ENCODE assay signal across 25 cellular contexts in genomic region chr3:108054935-108055334, GRCh38.
"Had no signal": no experiment of that assay in that cellular context is flagged by ENCODE, and none has a peak within 500 bp of the region (broad histone marks: within the 10 kb centered on the region; RNA-seq: fewer than 3 reads in every experiment).

No MANE protein-coding gene starts in this region.

- H3K4me1 Mint-ChIP-seq: endodermal cell, nephron progenitor cell had no signal

- ATAC-seq: activated naive CD4-positive, alpha-beta T cell treated with anti-CD3 and anti-CD28 coated beads, Interleukin-2, amount 50 U/mL, for 72 hours; heart right ventricle; left lung; right cardiac atrium had no signal

- H3K27me3 ChIP-seq: breast epithelium, heart right ventricle, left lung, tibial artery had no signal

- H3K36me3 ChIP-seq: breast epithelium had no signal

- H3K27ac ChIP-seq: breast epithelium, epithelial cell of prostate, heart right ventricle, left lung, parathyroid adenoma, tibial artery had no signal

- H3K27me3 Mint-ChIP-seq: stimulated activated naive CD8-positive, alpha-beta T cell treated with anti-CD3 and anti-CD28 coated beads, Interleukin-15, Interleukin-2, amounts not matched to agents 100 ng/mL and 50 ng/mL, for 24 hours had no signal

- H2AFZ ChIP-seq: parathyroid adenoma had no signal

- H3K27ac Mint-ChIP-seq: activated T-helper 1 cell treated with anti-CD3 and anti-CD28 coated beads, Interleukin-12 subunit alpha, Interleukin-12 subunit beta, Interleukin-2, Interleukin-4 antibody, amounts not matched to agents 30 ng/mL and 10 ng/mL and 1 ng/mL, durations not matched to agents 14 hours and 24 hours and 36 hours; endodermal cell; nephron progenitor cell; T-helper 1 cell treated with Interleukin-12 subunit alpha and Interleukin-12 subunit beta and Interleukin-4 antibody, amounts not matched to agents 30 μg/mL and 1 μg/mL, for 36 hours had no signal

- H3K9me3 Mint-ChIP-seq: activated naive CD4-positive, alpha-beta T cell treated with anti-CD3 and anti-CD28 coated beads, Interleukin-2, amount 50 U/mL, for 72 hours; activated T-helper 1 cell treated with anti-CD3 and anti-CD28 coated beads, Interleukin-12 subunit alpha, Interleukin-12 subunit beta, Interleukin-2, Interleukin-4 antibody, amounts not matched to agents 30 ng/mL and 10 ng/mL and 1 ng/mL, durations not matched to agents 14 hours and 24 hours and 36 hours; endodermal cell; nephron progenitor cell; stimulated activated naive CD8-positive, alpha-beta T cell treated with anti-CD3 and anti-CD28 coated beads, Interleukin-15, Interleukin-2, amounts not matched to agents 100 ng/mL and 50 ng/mL, for 24 hours; T-helper 1 cell treated with Interleukin-12 subunit alpha and Interleukin-12 subunit beta and Interleukin-4 antibody, amounts not matched to agents 30 μg/mL and 1 μg/mL, for 36 hours had no signal

- H3K9ac ChIP-seq: parathyroid adenoma had no signal

- H3K4me3 Mint-ChIP-seq: activated T-helper 1 cell treated with anti-CD3 and anti-CD28 coated beads, Interleukin-12 subunit alpha, Interleukin-12 subunit beta, Interleukin-2, Interleukin-4 antibody, amounts not matched to agents 30 ng/mL and 10 ng/mL and 1 ng/mL, durations not matched to agents 14 hours and 24 hours and 36 hours; endodermal cell; nephron progenitor cell; stimulated activated naive CD8-positive, alpha-beta T cell treated with anti-CD3 and anti-CD28 coated beads, Interleukin-15, Interleukin-2, amounts not matched to agents 100 ng/mL and 50 ng/mL, for 24 hours; T-helper 1 cell treated with Interleukin-12 subunit alpha and Interleukin-12 subunit beta and Interleukin-4 antibody, amounts not matched to agents 30 μg/mL and 1 μg/mL, for 36 hours had no signal

- H3K4me3 ChIP-seq: breast epithelium, heart right ventricle, left lung, lung, tibial artery had no signal

- H3K79me2 ChIP-seq: parathyroid adenoma had no signal

- H3K4me1 ChIP-seq: breast epithelium, parathyroid adenoma had no signal

- H3K9me3 ChIP-seq: breast epithelium, heart right ventricle, left lung, tibial artery had no signal

- DNase-seq: activated CD4-positive, alpha-beta T cell treated with anti-CD3 and anti-CD28 coated beads for 4 hours; activated CD4-positive, alpha-beta T cell treated with anti-CD3 and anti-CD28 coated beads, Interleukin-2, amount 50 U/mL, for 48 hours; activated CD4-positive, CD25-positive, alpha-beta regulatory T cell; activated gamma-delta T cell; amniotic stem cell; cerebellar nuclear complex; cortex of kidney; endodermal cell; heart right ventricle; kidney glomerular epithelial cell; left lung; nephron progenitor cell; right cardiac atrium; stimulated activated CD4-positive, alpha-beta T cell treated with anti-CD3 and anti-CD28 coated beads, Interleukin-4, amount 100 ng/mL, for 24 hours; substantia nigra; T1000; tibial artery had no signal
